Comparison of ENCODE assay signal across 7 cellular contexts in the genomic region with DNA sequence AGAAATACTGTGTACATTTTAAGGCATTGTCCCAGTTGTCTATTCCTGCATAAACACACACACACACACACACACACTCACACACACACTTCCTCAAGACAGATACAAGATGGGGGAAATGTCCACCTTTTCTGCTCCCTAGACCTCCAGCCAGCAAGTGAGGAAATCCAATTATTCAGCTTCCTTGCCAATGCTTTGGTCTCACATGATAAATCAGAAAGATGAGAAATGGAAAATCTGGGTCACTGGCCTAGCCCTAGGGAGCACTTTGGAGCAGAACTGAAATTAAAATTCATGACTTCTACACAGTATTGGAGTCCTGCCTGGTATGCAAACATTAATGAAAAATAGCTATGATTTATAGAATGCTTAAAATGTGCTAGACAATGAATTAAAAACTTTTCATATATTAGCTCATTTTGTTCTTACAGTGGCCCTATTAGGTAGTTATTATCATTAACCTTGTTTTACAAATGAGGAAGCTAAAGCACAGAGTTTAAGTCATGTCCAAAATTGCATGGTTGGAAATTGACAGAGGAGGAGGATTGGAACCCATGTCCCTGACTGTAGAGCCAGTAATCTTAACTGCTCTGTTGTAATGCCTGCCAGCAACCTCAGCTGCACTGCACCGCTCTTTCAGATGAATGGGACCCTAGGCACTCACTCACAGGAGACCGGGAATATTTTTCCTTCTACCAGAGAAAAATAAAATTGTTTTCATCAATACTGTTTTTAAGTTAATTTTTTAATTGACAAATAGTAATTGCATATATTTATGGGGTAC. TPM values are rescaled to one million over a fixed set of nuclear protein-coding genes. Genes with fewer than 3 reads are reported as not detected.
A peak's percentile ranks its signal among the peaks of the same experiment; 100 is the strongest.
DNase-seq lines count a peak whose midpoint lies in the region; ATAC-seq, FAIRE-seq and TF ChIP-seq lines count a peak whose summit lies in the region.
"Not testable (repeated sequence)": the region's sequence is repeated elsewhere in the genome, so short reads cannot be mapped to it uniquely, and the experiment has no call there.

No MANE protein-coding gene starts in this region.

- H3K27me3 ChIP-seq in GM23248 (replicated peaks; ENCODE audit: insufficient read depth); K562 (ENCODE audit: control insufficient read depth in 2 of 2, insufficient read depth in 2 of 2, low read length in 2 of 2); heart right ventricle: not testable (repeated sequence)

- not testable (repeated sequence) for H4K20me1 ChIP-seq in GM23248 (ENCODE audit: insufficient read depth); K562 (replicated peaks; ENCODE audit: control insufficient read depth, insufficient read depth, low read length)

- H3K4me3 ChIP-seq in GM23248, K562, heart right ventricle: not testable (repeated sequence)

- not testable (repeated sequence) for H3K4me2 ChIP-seq in GM23248 (ENCODE audit: unreplicated experiment); K562 (ENCODE audit: insufficient read depth, low read length)

- in situ Hi-C loops in GM23248 (cut with MboI); K562 (cut with MboI): not testable (repeated sequence)

- not testable (repeated sequence) for H3F3A ChIP-seq in GM23248 (ENCODE audit: insufficient read depth)

- not testable (repeated sequence) for H3K4me1 Mint-ChIP-seq in stimulated activated naive B cell treated with anti-CD40 and anti-IgM and Interleukin-4, amounts not matched to agents 10 μg/mL and 1 μg/mL and 100 μg/mL, for 72 hours

- peak; percentile 25 for DNase-seq in GM23248
- not testable (repeated sequence) for DNase-seq in K562 (ENCODE audit: extremely low read depth in 1 of 4, low spot score in 3 of 4); heart right ventricle; stimulated activated naive B cell treated with anti-CD40 and anti-IgM and Interleukin-4, amounts not matched to agents 10 μg/mL and 1 μg/mL and 100 μg/mL, for 72 hours
- peak; percentile 70 for DNase-seq in fibroblast of gingiva (ENCODE audit: low read depth)
- peak; percentile 1 for DNase-seq in foreskin melanocyte
- DNase-seq in posterior vena cava (ENCODE audit: low spot score) = peak; percentile 47

- not testable (repeated sequence) for TF ChIP-seq POLR2A in K562 (conservative IDR thresholded peaks at IDR 0.05)

- ATAC-seq in K562 = peak; percentile 50; the same call in 2 of the 3 replicates
- peak in 7 of 8 donors; percentile 58 to 70 (median 62) for ATAC-seq in heart right ventricle
- ATAC-seq in stimulated activated naive B cell treated with anti-CD40 and anti-IgM and Interleukin-4, amounts not matched to agents 10 μg/mL and 1 μg/mL and 100 μg/mL, for 72 hours (replicated peaks) = peak; percentile 52 to 71

- not testable (repeated sequence) for TF ChIP-seq RAD21 in K562 (CRISPR knock-in tag; conservative IDR thresholded peaks at IDR 0.05 in 1 of 2, IDR thresholded peaks at IDR 0.05 in 1 of 2)

- not testable (repeated sequence) for H3K9me1 ChIP-seq in K562 (ENCODE audit: control insufficient read depth, insufficient read depth, low read length)

- CTCF ChIA-PET in K562 (lab: Yijun Ruan, JAX; ENCODE audit: low intra/inter-chr PET ratio) = not testable (repeated sequence)

- POLR2A ChIA-PET in K562 (lab: Yijun Ruan, JAX) = not testable (repeated sequence)

- H3K27ac Mint-ChIP-seq in stimulated activated naive B cell treated with anti-CD40 and anti-IgM and Interleukin-4, amounts not matched to agents 10 μg/mL and 1 μg/mL and 100 μg/mL, for 72 hours = not testable (repeated sequence)

- not testable (repeated sequence) for TF ChIP-seq CTCF in K562 (IDR thresholded peaks at IDR 0.05 in 2 of 3, conservative IDR thresholded peaks at IDR 0.05 in 1 of 3; ENCODE audit: insufficient read depth in 2 of 3, low read depth in 1 of 3, low read length in 3 of 3); heart right ventricle (IDR thresholded peaks at IDR 0.05)

- H3K9me2 ChIP-seq in GM23248 (ENCODE audit: insufficient read depth) = not testable (repeated sequence)

- H3K27me3 Mint-ChIP-seq in stimulated activated naive B cell treated with anti-CD40 and anti-IgM and Interleukin-4, amounts not matched to agents 10 μg/mL and 1 μg/mL and 100 μg/mL, for 72 hours = not testable (repeated sequence)

- WGBS in GM23248 (ENCODE audit: low coverage in 1 of 2, low lambda C conversion rate in 2 of 2, missing lambda C conversion rate in 2 of 2), 2 experiments = 64 to 67% methylated on average over 2 of the region's 2 CpGs
- 63% methylated on average over 2 of the region's 2 CpGs for WGBS in K562 (ENCODE audit: insufficient coverage, low coverage, missing lambda C conversion rate)
- WGBS in heart right ventricle, 2 donors = 74 to 85% methylated on average over 2 of the region's 2 CpGs

- intact Hi-C loops in K562 (cut with micrococcal nuclease); heart right ventricle (cut with DNase I); posterior vena cava (cut with DNase I): not testable (repeated sequence)

- H3K27ac ChIP-seq in GM23248; K562 (ENCODE audit: extremely low read depth, low read depth, low read length); heart right ventricle: not testable (repeated sequence)

- H3K9me3 Mint-ChIP-seq in stimulated activated naive B cell treated with anti-CD40 and anti-IgM and Interleukin-4, amounts not matched to agents 10 μg/mL and 1 μg/mL and 100 μg/mL, for 72 hours = not testable (repeated sequence)

- not testable (repeated sequence) for FAIRE-seq in K562 (lab: Jason Lieb, UNC)

- BruUV-seq in K562 (replicated peaks; lab: Mats Ljungman, UMichigan) = not testable (repeated sequence)

- H2AFZ ChIP-seq in GM23248; K562 (ENCODE audit: low read depth, low read length): not testable (repeated sequence)

- not testable (repeated sequence) for H3K4me3 Mint-ChIP-seq in stimulated activated naive B cell treated with anti-CD40 and anti-IgM and Interleukin-4, amounts not matched to agents 10 μg/mL and 1 μg/mL and 100 μg/mL, for 72 hours

- not testable (repeated sequence) for H3K79me2 ChIP-seq in GM23248 (ENCODE audit: insufficient read depth); K562 (ENCODE audit: control insufficient read depth, insufficient read depth, low read length)

- H3K9ac ChIP-seq in GM23248; K562 (ENCODE audit: insufficient read depth in 1 of 2, low read depth in 2 of 2, low read length in 2 of 2): not testable (repeated sequence)

- not testable (repeated sequence) for H3K9me3 ChIP-seq in GM23248 (ENCODE audit: low read depth); K562 (replicated peaks; ENCODE audit: control insufficient read depth, insufficient read depth, low read depth, low read length); heart right ventricle

- not testable (repeated sequence) for TF ChIP-seq EP300 in K562 (IDR thresholded peaks at IDR 0.05; ENCODE audit: low read length)

- not testable (repeated sequence) for H3K36me3 Mint-ChIP-seq in stimulated activated naive B cell treated with anti-CD40 and anti-IgM and Interleukin-4, amounts not matched to agents 10 μg/mL and 1 μg/mL and 100 μg/mL, for 72 hours

- H3K36me3 ChIP-seq in GM23248 (ENCODE audit: low read depth); K562 (ENCODE audit: control insufficient read depth, insufficient read depth, low read length); heart right ventricle: not testable (repeated sequence)

- H3K4me1 ChIP-seq in GM23248 (ENCODE audit: insufficient read depth); K562 (replicated peaks in 1 of 2; ENCODE audit: control insufficient read depth in 2 of 2, insufficient read depth in 2 of 2, low read length in 2 of 2); heart right ventricle: not testable (repeated sequence)

RNA-seq across cellular contexts. Expression of a gene that starts 41.4 kb away (rescaled TPM):
- 62.1 and 68.1 TPM in 2 replicates for total RNA-seq in GM23248 (2014; rRNA removed; shearing (Covaris generic))
- polyA plus RNA-seq in GM23248 (2016; fragmentation: Nextera tagmentation; extraction: Ambion mirVana) = 101 TPM in 2 replicates
- 21.9 and 65.7 TPM in 2 replicates for total RNA-seq in K562 (2011; cell fraction: chromatin; rRNA removed; ENCODE audit: low replicate concordance)
- 11.3 and 17.8 TPM in 2 replicates for total RNA-seq in K562 (2011; cell fraction: nucleolus; rRNA removed)
- 52.1 and 121 TPM in 2 replicates for total RNA-seq in K562 (2011; cell fraction: nucleoplasm; rRNA removed)
- 11.7 and 13.1 TPM in 2 replicates for total RNA-seq in K562 (2014; rRNA removed)
- total RNA-seq in K562 (2014; rRNA removed; fragmentation: Illumina TruSeq; extraction: Trizol) = 25.3 and 28.2 TPM in 2 replicates
- total RNA-seq in K562 (2015; rRNA removed; fragmentation: Illumina TruSeq; extraction: Trizol) = 20.4 and 23.5 TPM in 2 replicates
- total RNA-seq in K562 (2021) = 19.1 and 19.5 TPM in 2 replicates
- 23.5 and 28.7 TPM in 2 replicates for polyA plus RNA-seq in K562 (2011; rRNA removed)
- polyA plus RNA-seq in K562 (2011; cell fraction: cytosol; rRNA removed) = 6.1 and 11.9 TPM in 2 replicates
- 20.5 and 33.1 TPM in 2 replicates for polyA plus RNA-seq in K562 (2011; cell fraction: nucleus; rRNA removed)
- polyA plus RNA-seq in K562 (2012) = 17.5 and 24.8 TPM in 2 replicates
- 20.9 and 22.8 TPM in 2 replicates for polyA plus RNA-seq in K562 (2014; fragmentation: Illumina TruSeq; extraction: Trizol)
- polyA plus RNA-seq in K562 (2014; fragmentation: Nextera tagmentation; extraction: Ambion mirVana) = 10 to 100 TPM; 27.5 to 40.3 TPM
- polyA plus RNA-seq in K562 (2014; rRNA removed) = 17.7 and 17.9 TPM in 2 replicates
- polyA minus RNA-seq in K562 (2011; rRNA and poly(A)+ RNA removed) = 36.9 and 41.2 TPM in 2 replicates
- polyA minus RNA-seq in K562 (2011; cell fraction: cytosol; rRNA and poly(A)+ RNA removed) = 10.9 and 11.5 TPM in 2 replicates
- 33.8 and 61.4 TPM in 2 replicates for polyA minus RNA-seq in K562 (2011; cell fraction: nucleus; rRNA and poly(A)+ RNA removed)
- 10 to 100 TPM; 12.9 to 18.5 (median 15.5) TPM for total RNA-seq in heart right ventricle
- polyA plus RNA-seq in heart right ventricle = 10 to 100 TPM; 12.1 to 14.7 TPM
- 10 to 100 TPM; 30.9 to 34.9 TPM for total RNA-seq in posterior vena cava
